In genomic region chr1:59682405-59683080, GRCh38 we compare ENCODE assay signal across 1 cellular context.
TF ChIP-seq lines count a peak whose summit lies in the region.

No MANE protein-coding gene starts in this region.

TF ChIP-seq in HepG2, 621 proteins besides CTCF, POLR2A, EP300 and RAD21 (continued from another document):
- no peak for TF ChIP-seq ZBTB40 (IDR thresholded peaks at IDR 0.05)
- TF ChIP-seq ZBTB40 (CRISPR knock-in tag; IDR thresholded peaks at IDR 0.05), result no peak
- no peak for TF ChIP-seq SP140L (CRISPR knock-in tag; IDR thresholded peaks at IDR 0.05; ENCODE audit: borderline replicate concordance)
- no peak for TF ChIP-seq SYNCRIP (IDR thresholded peaks at IDR 0.05; ENCODE audit: insufficient read depth, low read depth, low read length)
- no peak for TF ChIP-seq ZNF782 (CRISPR knock-in tag; IDR thresholded peaks at IDR 0.05; ENCODE audit: borderline replicate concordance)
- no peak for TF ChIP-seq HCFC1 (IDR thresholded peaks at IDR 0.05; ENCODE audit: low read depth, low read length)
- no peak for TF ChIP-seq ZXDC (CRISPR knock-in tag; IDR thresholded peaks at IDR 0.05)
- no peak for TF ChIP-seq ZNF274 (CRISPR knock-in tag; IDR thresholded peaks at IDR 0.05)
- TF ChIP-seq ZNF577 (CRISPR knock-in tag; IDR thresholded peaks at IDR 0.05; ENCODE audit: borderline replicate concordance, low read depth), result no peak
- TF ChIP-seq RBFOX2 (IDR thresholded peaks at IDR 0.05; ENCODE audit: low read depth, low read length), result no peak
- no peak for TF ChIP-seq RBM22 (optimal IDR thresholded peaks at IDR 0.05; ENCODE audit: low read length)
- TF ChIP-seq TRIM22 (IDR thresholded peaks at IDR 0.05), result no peak
- TF ChIP-seq DNMT1 (CRISPR knock-in tag; IDR thresholded peaks at IDR 0.05), result no peak
